Comparison of ENCODE assay signal across 23 cellular contexts in genomic region chr7:42573904-42574692, GRCh38.
DNase-seq lines count a peak whose midpoint lies in the region; ATAC-seq, FAIRE-seq and TF ChIP-seq lines count a peak whose summit lies in the region.
"Had no signal": no experiment of that assay in that cellular context is flagged by ENCODE, and none has a peak within 500 bp of the region (broad histone marks: within the 10 kb centered on the region; RNA-seq: fewer than 3 reads in every experiment).

No MANE protein-coding gene starts in this region.

- peak; percentile 16 for DNase-seq in AG10803 (ENCODE audit: low read depth)
- DNase-seq in amniotic epithelial cell (ENCODE audit: low read depth) = peak; percentile 87
- peak; percentile 14 for DNase-seq in fibroblast of the aortic adventitia (ENCODE audit: low read depth)
- no peak for DNase-seq in pancreas
- no peak for DNase-seq in NCI-H524 treated with DMSO at 0.1 percent for 48 hours (lab: John Stamatoyannopoulos, UW)
- no peak for DNase-seq in esophagus squamous epithelium (lab: John Stamatoyannopoulos, UW)
- DNase-seq: activated CD4-positive, CD25-positive, alpha-beta regulatory T cell; activated CD8-positive, alpha-beta T cell treated with anti-CD3 and anti-CD28 coated beads, Interleukin-2, amount 10 ng/mL, durations not matched to agents 7 days and 5 days; activated T-cell treated with anti-CD3 and anti-CD28 coated beads, Interleukin-2, amount 50 U/mL, for 72 hours; CD4-positive, alpha-beta T cell; DMS153; GF-D8; MV-4-11; NCI-H187 treated with DMSO at 0.1 percent for 48 hours; NCI-H510A; ovary; SK-N-SH; stimulated activated naive CD8-positive, alpha-beta T cell treated with anti-CD3 and anti-CD28 coated beads, Interleukin-15, amount 100 ng/mL, for 72 hours; uterus had no signal

- FAIRE-seq in pancreas (lab: Jason Lieb, UNC) = no peak
- FAIRE-seq: A549 had no signal

- intact Hi-C loops in pancreas (cut with DNase I) (no loop called here), esophagus squamous epithelium (cut with DNase I) (no loop called here)

- ATAC-seq in pancreas (peak; percentile 67 to 94 (median 82)), GM19328 (IDR thresholded peaks at IDR 0.05; ENCODE audit: unreplicated experiment) (no peak), GM19351 (IDR thresholded peaks at IDR 0.05; ENCODE audit: unreplicated experiment) (no peak)
- ATAC-seq: A549; activated CD8-positive, alpha-beta T cell treated with anti-CD3 and anti-CD28 coated beads, Interleukin-2, amount 10 ng/mL, durations not matched to agents 7 days and 5 days; activated T-cell treated with anti-CD3 and anti-CD28 coated beads, Interleukin-2, amount 50 U/mL, for 72 hours; stimulated activated naive CD8-positive, alpha-beta T cell treated with anti-CD3 and anti-CD28 coated beads, Interleukin-15, amount 100 ng/mL, for 72 hours had no signal

- H3K27ac ChIP-seq in pancreas = no peak overlapping the region
- H3K27ac ChIP-seq in esophagus squamous epithelium = peak overlapping the region in 1 of 4 donors; percentile 23
- H3K27ac ChIP-seq: A549, coronary artery, ovary, uterus had no signal

- H3K9me3 ChIP-seq in pancreas = no peaks in the 10 kb centered on the region
- peaks cover 0 to 4% (median 1%) of the 10 kb centered on the region in 3 donors for H3K9me3 ChIP-seq in esophagus squamous epithelium
- H3K9me3 ChIP-seq: A549, ovary, SK-N-SH had no signal

- H3K27me3 ChIP-seq in pancreas = no peaks in the 10 kb centered on the region
- H3K27me3 ChIP-seq in esophagus squamous epithelium = no peaks in the 10 kb centered on the region
- H3K27me3 ChIP-seq: ovary, uterus had no signal

- H3K4me1 ChIP-seq in pancreas (peaks cover 0 to 9% (median 5%) of the 10 kb centered on the region in 3 donors), esophagus squamous epithelium (peaks cover 0 to 42% (median 8%) of the 10 kb centered on the region in 3 donors)
- H3K4me1 ChIP-seq: A549, uterus had no signal

- TF ChIP-seq POLR2A in esophagus squamous epithelium (IDR thresholded peaks at IDR 0.05) = no peak

- WGBS in pancreas, 2 donors = 34 to 42% methylated on average over 7 of the region's 7 CpGs
- 28 to 29% methylated on average over 7 of the region's 7 CpGs for WGBS in esophagus squamous epithelium, 2 donors

- TF ChIP-seq CTCF in AG10803 (conservative IDR thresholded peaks at IDR 0.05; ENCODE audit: low read length) (no peak), fibroblast of the aortic adventitia (IDR thresholded peaks at IDR 0.05; ENCODE audit: insufficient read depth, low read length) (no peak), pancreas (IDR thresholded peaks at IDR 0.05) (no peak), esophagus squamous epithelium (IDR thresholded peaks at IDR 0.05) (no peak)

- H3K4me3 ChIP-seq in AG10803 (ENCODE audit: low read length) = no peak overlapping the region
- no peak overlapping the region for H3K4me3 ChIP-seq in fibroblast of the aortic adventitia (ENCODE audit: low read depth, low read length)
- H3K4me3 ChIP-seq in pancreas = no peak overlapping the region
- H3K4me3 ChIP-seq in esophagus squamous epithelium = no peak overlapping the region
- H3K4me3 ChIP-seq: A549, coronary artery, ovary, uterus had no signal

- H3K36me3 ChIP-seq in pancreas = no peaks in the 10 kb centered on the region
- no peaks in the 10 kb centered on the region for H3K36me3 ChIP-seq in esophagus squamous epithelium
- H3K36me3 ChIP-seq: ovary, uterus had no signal

Comparison
In these comparisons a context has a peak if more than half of its experiments do, and no peak if none do; other contexts are left out.
1. DNase-seq: peak in AG10803 (single experiment), amniotic epithelial cell (single experiment) and fibroblast of the aortic adventitia (single experiment); none in pancreas (0 of 6), NCI-H524 treated with DMSO at 0.1 percent for 48 hours (single experiment) and esophagus squamous epithelium (single experiment).
2. ATAC-seq: peak in pancreas (4 of 4); none in GM19328 (single experiment) and GM19351 (single experiment).